Comparison of ENCODE assay signal across 1 cellular context in the genomic region with DNA sequence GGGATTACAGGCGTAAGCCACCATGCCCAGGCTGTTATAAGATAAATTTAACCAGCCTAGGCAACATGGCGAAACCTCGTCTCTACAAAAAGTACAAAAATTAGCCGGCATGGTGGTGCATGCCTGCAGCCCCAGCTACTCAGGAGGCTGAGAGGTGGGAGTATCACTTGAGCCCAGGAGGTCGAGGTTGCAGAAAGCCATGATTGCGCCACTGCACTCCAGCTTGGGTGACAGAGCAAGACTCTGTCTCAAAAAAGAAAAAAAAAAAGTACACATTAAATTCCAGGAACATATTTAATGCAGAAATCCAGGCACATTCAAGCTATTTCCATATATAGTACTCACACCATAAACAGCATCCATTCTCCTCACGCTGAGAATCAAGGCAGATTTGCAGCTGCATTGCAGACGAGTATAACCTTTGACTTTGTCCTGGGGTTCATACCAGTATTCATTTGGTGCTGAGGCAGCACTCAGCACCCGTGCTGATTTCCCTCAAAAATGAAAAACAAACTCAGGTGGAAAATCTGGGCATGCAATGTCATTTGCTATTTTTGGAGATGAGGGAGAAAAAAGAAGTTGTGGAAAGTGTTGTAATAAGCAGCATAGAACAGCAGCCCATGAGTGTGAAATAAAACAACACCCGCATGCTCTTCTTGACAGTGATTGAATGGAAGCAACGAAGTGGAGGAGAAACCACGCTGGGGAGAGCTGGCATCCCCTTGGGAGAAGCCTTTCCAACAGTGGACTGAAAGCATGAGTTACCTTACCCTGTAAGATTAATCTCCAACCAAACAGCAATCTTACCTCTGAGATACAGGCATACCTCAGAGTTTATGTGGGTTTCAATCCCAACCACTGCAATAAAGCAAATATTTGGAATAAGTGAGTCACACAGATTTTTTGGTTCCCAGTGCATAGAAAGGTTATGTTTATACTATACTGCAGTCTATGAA.
TF ChIP-seq lines count a peak whose summit lies in the region.

No MANE protein-coding gene starts in this region.

TF ChIP-seq in HepG2, 621 proteins besides CTCF, POLR2A, EP300 and RAD21 (continues in another document):
- no peak for TF ChIP-seq SRSF4 (IDR thresholded peaks at IDR 0.05; ENCODE audit: low read depth, low read length, poor library complexity, severe bottlenecking)
- no peak for TF ChIP-seq ZNF713 (CRISPR knock-in tag; IDR thresholded peaks at IDR 0.05)
- no peak for TF ChIP-seq KDM4B (CRISPR knock-in tag; IDR thresholded peaks at IDR 0.05)
- TF ChIP-seq, protein P1, sequence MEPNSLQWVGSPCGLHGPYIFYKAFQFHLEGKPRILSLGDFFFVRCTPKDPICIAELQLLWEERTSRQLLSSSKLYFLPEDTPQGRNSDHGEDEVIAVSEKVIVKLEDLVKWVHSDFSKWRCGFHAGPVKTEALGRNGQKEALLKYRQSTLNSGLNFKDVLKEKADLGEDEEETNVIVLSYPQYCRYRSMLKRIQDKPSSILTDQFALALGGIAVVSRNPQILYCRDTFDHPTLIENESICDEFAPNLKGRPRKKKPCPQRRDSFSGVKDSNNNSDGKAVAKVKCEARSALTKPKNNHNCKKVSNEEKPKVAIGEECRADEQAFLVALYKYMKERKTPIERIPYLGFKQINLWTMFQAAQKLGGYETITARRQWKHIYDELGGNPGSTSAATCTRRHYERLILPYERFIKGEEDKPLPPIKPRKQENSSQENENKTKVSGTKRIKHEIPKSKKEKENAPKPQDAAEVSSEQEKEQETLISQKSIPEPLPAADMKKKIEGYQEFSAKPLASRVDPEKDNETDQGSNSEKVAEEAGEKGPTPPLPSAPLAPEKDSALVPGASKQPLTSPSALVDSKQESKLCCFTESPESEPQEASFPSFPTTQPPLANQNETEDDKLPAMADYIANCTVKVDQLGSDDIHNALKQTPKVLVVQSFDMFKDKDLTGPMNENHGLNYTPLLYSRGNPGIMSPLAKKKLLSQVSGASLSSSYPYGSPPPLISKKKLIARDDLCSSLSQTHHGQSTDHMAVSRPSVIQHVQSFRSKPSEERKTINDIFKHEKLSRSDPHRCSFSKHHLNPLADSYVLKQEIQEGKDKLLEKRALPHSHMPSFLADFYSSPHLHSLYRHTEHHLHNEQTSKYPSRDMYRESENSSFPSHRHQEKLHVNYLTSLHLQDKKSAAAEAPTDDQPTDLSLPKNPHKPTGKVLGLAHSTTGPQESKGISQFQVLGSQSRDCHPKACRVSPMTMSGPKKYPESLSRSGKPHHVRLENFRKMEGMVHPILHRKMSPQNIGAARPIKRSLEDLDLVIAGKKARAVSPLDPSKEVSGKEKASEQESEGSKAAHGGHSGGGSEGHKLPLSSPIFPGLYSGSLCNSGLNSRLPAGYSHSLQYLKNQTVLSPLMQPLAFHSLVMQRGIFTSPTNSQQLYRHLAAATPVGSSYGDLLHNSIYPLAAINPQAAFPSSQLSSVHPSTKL (CRISPR knock-in tag; IDR thresholded peaks at IDR 0.05), result peak; percentile 36; the same call in 1 of the 2 replicates
- TF ChIP-seq HMG20A (CRISPR knock-in tag; IDR thresholded peaks at IDR 0.05; ENCODE audit: borderline replicate concordance), result peak; percentile 70; the same call in 1 of the 2 replicates
- no peak for TF ChIP-seq SALL2 (CRISPR knock-in tag; IDR thresholded peaks at IDR 0.05)
- TF ChIP-seq, protein P2, sequence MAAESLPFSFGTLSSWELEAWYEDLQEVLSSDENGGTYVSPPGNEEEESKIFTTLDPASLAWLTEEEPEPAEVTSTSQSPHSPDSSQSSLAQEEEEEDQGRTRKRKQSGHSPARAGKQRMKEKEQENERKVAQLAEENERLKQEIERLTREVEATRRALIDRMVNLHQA (CRISPR knock-in tag; IDR thresholded peaks at IDR 0.05), result no peak
- TF ChIP-seq CCAR2 (optimal IDR thresholded peaks at IDR 0.05; ENCODE audit: low read depth, low read length), result no peak
- no peak for TF ChIP-seq ATAD3A (CRISPR knock-in tag; IDR thresholded peaks at IDR 0.05)
- peak; percentile 29; the same call in 1 of the 2 replicates for TF ChIP-seq CEBPG (CRISPR knock-in tag; IDR thresholded peaks at IDR 0.05)
- TF ChIP-seq, protein P3, sequence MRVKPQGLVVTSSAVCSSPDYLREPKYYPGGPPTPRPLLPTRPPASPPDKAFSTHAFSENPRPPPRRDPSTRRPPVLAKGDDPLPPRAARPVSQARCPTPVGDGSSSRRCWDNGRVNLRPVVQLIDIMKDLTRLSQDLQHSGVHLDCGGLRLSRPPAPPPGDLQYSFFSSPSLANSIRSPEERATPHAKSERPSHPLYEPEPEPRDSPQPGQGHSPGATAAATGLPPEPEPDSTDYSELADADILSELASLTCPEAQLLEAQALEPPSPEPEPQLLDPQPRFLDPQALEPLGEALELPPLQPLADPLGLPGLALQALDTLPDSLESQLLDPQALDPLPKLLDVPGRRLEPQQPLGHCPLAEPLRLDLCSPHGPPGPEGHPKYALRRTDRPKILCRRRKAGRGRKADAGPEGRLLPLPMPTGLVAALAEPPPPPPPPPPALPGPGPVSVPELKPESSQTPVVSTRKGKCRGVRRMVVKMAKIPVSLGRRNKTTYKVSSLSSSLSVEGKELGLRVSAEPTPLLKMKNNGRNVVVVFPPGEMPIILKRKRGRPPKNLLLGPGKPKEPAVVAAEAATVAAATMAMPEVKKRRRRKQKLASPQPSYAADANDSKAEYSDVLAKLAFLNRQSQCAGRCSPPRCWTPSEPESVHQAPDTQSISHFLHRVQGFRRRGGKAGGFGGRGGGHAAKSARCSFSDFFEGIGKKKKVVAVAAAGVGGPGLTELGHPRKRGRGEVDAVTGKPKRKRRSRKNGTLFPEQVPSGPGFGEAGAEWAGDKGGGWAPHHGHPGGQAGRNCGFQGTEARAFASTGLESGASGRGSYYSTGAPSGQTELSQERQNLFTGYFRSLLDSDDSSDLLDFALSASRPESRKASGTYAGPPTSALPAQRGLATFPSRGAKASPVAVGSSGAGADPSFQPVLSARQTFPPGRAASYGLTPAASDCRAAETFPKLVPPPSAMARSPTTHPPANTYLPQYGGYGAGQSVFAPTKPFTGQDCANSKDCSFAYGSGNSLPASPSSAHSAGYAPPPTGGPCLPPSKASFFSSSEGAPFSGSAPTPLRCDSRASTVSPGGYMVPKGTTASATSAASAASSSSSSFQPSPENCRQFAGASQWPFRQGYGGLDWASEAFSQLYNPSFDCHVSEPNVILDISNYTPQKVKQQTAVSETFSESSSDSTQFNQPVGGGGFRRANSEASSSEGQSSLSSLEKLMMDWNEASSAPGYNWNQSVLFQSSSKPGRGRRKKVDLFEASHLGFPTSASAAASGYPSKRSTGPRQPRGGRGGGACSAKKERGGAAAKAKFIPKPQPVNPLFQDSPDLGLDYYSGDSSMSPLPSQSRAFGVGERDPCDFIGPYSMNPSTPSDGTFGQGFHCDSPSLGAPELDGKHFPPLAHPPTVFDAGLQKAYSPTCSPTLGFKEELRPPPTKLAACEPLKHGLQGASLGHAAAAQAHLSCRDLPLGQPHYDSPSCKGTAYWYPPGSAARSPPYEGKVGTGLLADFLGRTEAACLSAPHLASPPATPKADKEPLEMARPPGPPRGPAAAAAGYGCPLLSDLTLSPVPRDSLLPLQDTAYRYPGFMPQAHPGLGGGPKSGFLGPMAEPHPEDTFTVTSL (CRISPR knock-in tag; IDR thresholded peaks at IDR 0.05; ENCODE audit: borderline replicate concordance), result 0 out of 2 replicates have a peak, but pooled peaks have one; percentile 6
- peak; percentile 89 for TF ChIP-seq GFI1 (CRISPR knock-in tag; IDR thresholded peaks at IDR 0.05; ENCODE audit: borderline replicate concordance)
- no peak for TF ChIP-seq ZNF382 (CRISPR knock-in tag; IDR thresholded peaks at IDR 0.05; ENCODE audit: borderline replicate concordance)
- no peak for TF ChIP-seq ZBTB39 (CRISPR knock-in tag; IDR thresholded peaks at IDR 0.05)
- no peak for TF ChIP-seq MTA1 (CRISPR knock-in tag; IDR thresholded peaks at IDR 0.05; ENCODE audit: borderline replicate concordance)
- 0 out of 2 replicates have a peak, but pooled peaks have one; percentile 30 for TF ChIP-seq ZNF605 (CRISPR knock-in tag; IDR thresholded peaks at IDR 0.05)
- TF ChIP-seq HDAC1 (CRISPR knock-in tag; IDR thresholded peaks at IDR 0.05), result 0 out of 2 replicates have a peak, but pooled peaks have one; percentile 19
- 0 out of 2 replicates have a peak, but pooled peaks have one; percentile 17 for TF ChIP-seq JUN (CRISPR knock-in tag; IDR thresholded peaks at IDR 0.05)
- TF ChIP-seq, protein P4, sequence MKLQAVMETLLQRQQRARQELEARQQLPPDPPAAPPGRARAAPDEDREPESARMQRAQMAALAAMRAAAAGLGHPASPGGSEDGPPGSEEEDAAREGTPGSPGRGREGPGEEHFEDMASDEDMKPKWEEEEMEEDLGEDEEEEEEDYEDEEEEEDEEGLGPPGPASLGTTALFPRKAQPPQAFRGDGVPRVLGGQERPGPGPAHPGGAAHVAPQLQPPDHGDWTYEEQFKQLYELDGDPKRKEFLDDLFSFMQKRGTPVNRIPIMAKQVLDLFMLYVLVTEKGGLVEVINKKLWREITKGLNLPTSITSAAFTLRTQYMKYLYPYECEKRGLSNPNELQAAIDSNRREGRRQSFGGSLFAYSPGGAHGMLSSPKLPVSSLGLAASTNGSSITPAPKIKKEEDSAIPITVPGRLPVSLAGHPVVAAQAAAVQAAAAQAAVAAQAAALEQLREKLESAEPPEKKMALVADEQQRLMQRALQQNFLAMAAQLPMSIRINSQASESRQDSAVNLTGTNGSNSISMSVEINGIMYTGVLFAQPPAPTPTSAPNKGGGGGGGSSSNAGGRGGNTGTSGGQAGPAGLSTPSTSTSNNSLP (IDR thresholded peaks at IDR 0.05; ENCODE audit: low read depth, low read length), result peak; percentile 64; the same call in 1 of the 2 replicates
- 0 out of 2 replicates have a peak, but pooled peaks have one; percentile 21 for TF ChIP-seq SAP130 (CRISPR knock-in tag; IDR thresholded peaks at IDR 0.05; ENCODE audit: low read depth)
- no peak for TF ChIP-seq AHR (CRISPR knock-in tag; IDR thresholded peaks at IDR 0.05)
- no peak for TF ChIP-seq RELA (CRISPR knock-in tag; IDR thresholded peaks at IDR 0.05)
- TF ChIP-seq ZFP36 (IDR thresholded peaks at IDR 0.05; ENCODE audit: borderline replicate concordance, low read depth, low read length, partially characterized antibody), result no peak
- TF ChIP-seq ZNF232 (CRISPR knock-in tag; IDR thresholded peaks at IDR 0.05; ENCODE audit: borderline replicate concordance), result no peak
- TF ChIP-seq ZNF121 (CRISPR knock-in tag; IDR thresholded peaks at IDR 0.05), result peak; percentile 3; the same call in 1 of the 2 replicates
- TF ChIP-seq ZBTB7A (CRISPR knock-in tag; IDR thresholded peaks at IDR 0.05), result no peak
- TF ChIP-seq HCFC1 (IDR thresholded peaks at IDR 0.05; ENCODE audit: low read depth, low read length), result no peak
- TF ChIP-seq CC2D1A (CRISPR knock-in tag; IDR thresholded peaks at IDR 0.05), result no peak
- 0 out of 2 replicates have a peak, but pooled peaks have one; percentile 20 for TF ChIP-seq CEBPB (IDR thresholded peaks at IDR 0.05; ENCODE audit: borderline replicate concordance, low read depth, low read length)
- no peak for TF ChIP-seq THAP11 (CRISPR knock-in tag; IDR thresholded peaks at IDR 0.05)
- 0 out of 4 replicates have a peak, but pooled peaks of 1 of the 2 experiments have one; percentile 13 for TF ChIP-seq MAFK (conservative IDR thresholded peaks at IDR 0.05 in 1 of 2, IDR thresholded peaks at IDR 0.05 in 1 of 2; ENCODE audit: low read length in 2 of 2)
- no peak for TF ChIP-seq HOXA9 (CRISPR knock-in tag; IDR thresholded peaks at IDR 0.05; ENCODE audit: borderline replicate concordance)
- TF ChIP-seq RARA (CRISPR knock-in tag; IDR thresholded peaks at IDR 0.05), result peak; percentile 75
- 0 out of 2 replicates have a peak, but pooled peaks have one; percentile 22 for TF ChIP-seq ZNF770 (CRISPR knock-in tag; IDR thresholded peaks at IDR 0.05)
- TF ChIP-seq ZBTB49 (CRISPR knock-in tag; IDR thresholded peaks at IDR 0.05; ENCODE audit: borderline replicate concordance), result no peak
- peak; percentile 55 for TF ChIP-seq FOSL2 (CRISPR knock-in tag; IDR thresholded peaks at IDR 0.05)
- TF ChIP-seq ZNF460 (CRISPR knock-in tag; IDR thresholded peaks at IDR 0.05; ENCODE audit: borderline replicate concordance), result peak; percentile 39; the same call in 1 of the 2 replicates
- TF ChIP-seq ZNF207 (IDR thresholded peaks at IDR 0.05; ENCODE audit: borderline replicate concordance), result no peak
- no peak for TF ChIP-seq ZNF24 (IDR thresholded peaks at IDR 0.05)
